Comparison of ENCODE assay signal across 12 cellular contexts in the genomic region with DNA sequence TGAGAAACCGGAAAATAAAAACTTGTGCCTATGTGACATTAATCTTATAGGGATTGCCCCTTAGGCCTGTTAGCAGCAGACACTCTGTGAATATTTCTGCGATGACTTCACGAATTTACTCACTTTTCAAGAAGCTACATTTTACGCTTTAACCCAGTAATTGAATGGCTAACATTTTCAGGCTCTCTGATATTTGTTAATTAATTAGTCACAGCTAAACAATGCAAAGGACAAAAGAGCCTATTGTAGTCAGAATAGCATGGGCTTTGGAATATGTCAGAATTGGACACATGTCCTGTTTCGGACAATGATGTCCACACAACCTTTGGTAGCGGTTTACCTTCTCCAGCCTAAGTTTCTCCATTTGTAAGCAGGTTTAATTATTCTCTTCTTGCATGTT.
"Had no signal": no experiment of that assay in that cellular context is flagged by ENCODE, and none has a peak within 500 bp of the region (broad histone marks: within the 10 kb centered on the region; RNA-seq: fewer than 3 reads in every experiment).

No MANE protein-coding gene starts in this region.

- H3K9me3 ChIP-seq: body of pancreas, sigmoid colon, stomach, thoracic aorta had no signal

- H3K4me1 ChIP-seq: body of pancreas, sigmoid colon, stomach had no signal

- DNase-seq: activated CD4-positive, alpha-beta memory T cell treated with anti-CD3 and anti-CD28 coated beads for 36 hours; activated CD4-positive, CD25-positive, alpha-beta regulatory T cell treated with anti-CD3 and anti-CD28 coated beads, Interleukin-2, amount 50 U/mL, for 72 hours; activated gamma-delta T cell treated with Interleukin-2 at 50 U/mL for 16 hours; activated naive CD8-positive, alpha-beta T cell treated with anti-CD3 and anti-CD28 coated beads, Interleukin-2, amount 10 ng/mL, durations not matched to agents 7 days and 5 days; activated T-cell treated with anti-CD3 and anti-CD28 coated beads, Interleukin-2, amount 50 U/mL, for 72 hours; body of pancreas; left ventricle myocardium superior; mesendoderm; sigmoid colon; stimulated activated CD4-positive, alpha-beta T cell treated with anti-CD3 and anti-CD28 coated beads, Interleukin-4, amount 100 ng/mL, for 24 hours; stomach had no signal

- H3K36me3 ChIP-seq: sigmoid colon, stomach, thoracic aorta had no signal

- H3K27me3 ChIP-seq: body of pancreas, sigmoid colon, stomach had no signal

- H3K4me3 ChIP-seq: body of pancreas, sigmoid colon, stomach, thoracic aorta had no signal

- H3K27ac ChIP-seq: body of pancreas, sigmoid colon, stomach, thoracic aorta had no signal
